Comparison of ENCODE assay signal across 25 cellular contexts in the genomic region with DNA sequence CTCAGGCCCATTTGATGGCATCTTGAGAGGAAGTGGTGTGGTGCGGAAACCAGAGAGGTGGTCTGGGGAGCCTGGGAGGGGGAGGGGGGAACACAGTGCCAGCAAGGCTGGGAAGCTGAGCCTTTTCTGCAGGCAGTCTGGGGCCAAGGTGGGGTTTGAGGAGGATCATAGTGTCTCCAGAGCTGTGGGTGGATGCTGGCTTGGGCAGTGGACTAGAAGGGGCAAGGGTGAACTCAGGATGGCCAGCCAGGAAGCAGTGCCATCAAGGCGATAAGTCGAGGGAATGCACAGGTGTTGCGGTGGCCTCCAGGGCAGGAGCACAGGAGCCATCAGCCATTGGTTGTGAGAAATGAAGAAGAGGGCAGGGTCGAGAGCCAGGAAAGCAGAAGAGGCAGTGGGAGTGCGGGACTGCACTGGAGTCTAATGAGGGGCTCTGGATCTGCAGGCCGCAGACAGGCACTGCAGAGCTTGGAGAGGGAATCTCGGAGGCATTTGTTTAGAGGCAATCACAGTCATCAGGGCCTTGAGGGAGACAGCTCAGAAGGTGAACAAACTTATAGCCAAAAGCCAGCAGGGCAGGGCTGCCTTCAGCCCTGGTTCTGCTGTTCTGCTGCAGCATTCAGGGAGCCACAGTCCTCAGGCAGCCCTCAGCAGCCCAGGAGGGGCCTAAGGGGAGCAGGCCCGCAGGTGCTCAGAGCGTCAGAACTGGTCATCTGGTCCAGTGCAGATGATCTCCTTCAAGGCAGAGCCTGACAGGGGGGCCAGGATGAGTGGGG.
DNase-seq lines count a peak whose midpoint lies in the region; ATAC-seq and TF ChIP-seq lines count a peak whose summit lies in the region.
"Had no signal": no experiment of that assay in that cellular context is flagged by ENCODE, and none has a peak within 500 bp of the region (broad histone marks: within the 10 kb centered on the region; RNA-seq: fewer than 3 reads in every experiment).

No MANE protein-coding gene starts in this region.

- no peak overlapping the region for H3K27ac ChIP-seq in BLaER1 treated with 17β-estradiol and CSF1 and Interleukin-3, amounts not matched to agents 10 nM and 100 nM
- H3K27ac ChIP-seq in sigmoid colon, result no peak overlapping the region
- H3K27ac ChIP-seq: ovary, tibial artery, VCaP had no signal

- no peaks in the 10 kb centered on the region; the same call in none of the 2 replicates for H3K27me3 Mint-ChIP-seq in HFFc6 (ENCODE audit: insufficient read depth)
- peaks cover 7% of the 10 kb centered on the region for H3K27me3 Mint-ChIP-seq in glutamatergic neuron (ENCODE audit: unreplicated experiment)
- peaks cover 47% of the 10 kb centered on the region for H3K27me3 Mint-ChIP-seq in activated T-cell treated with anti-CD3 and anti-CD28 coated beads, Interleukin-2, amount 50 U/mL, for 4 hours (ENCODE audit: low read depth)
- H3K27me3 Mint-ChIP-seq in activated T-helper 2 cell treated with anti-CD3 and anti-CD28 coated beads, Interferon-gamma antibody, Interleukin-2, Interleukin-4, amounts not matched to agents 10 μg/mL and 5 μg/mL and 100 μg/mL, durations not matched to agents 14 hours and 24 hours and 36 hours (ENCODE audit: low read depth), result peaks cover 49% of the 10 kb centered on the region

- TF ChIP-seq POLR2A in sigmoid colon (IDR thresholded peaks at IDR 0.05), result no peak

- no peak for DNase-seq in HFFc6
- no peak for DNase-seq in glutamatergic neuron
- peak; percentile 50 for DNase-seq in sigmoid colon
- DNase-seq in globus pallidus (ENCODE audit: low spot score), result no peak
- DNase-seq in activated T-cell treated with anti-CD3 and anti-CD28 coated beads, Interleukin-2, amount 50 U/mL, for 4 hours, result no peak
- DNase-seq in activated T-helper 2 cell treated with anti-CD3 and anti-CD28 coated beads, Interferon-gamma antibody, Interleukin-2, Interleukin-4, amounts not matched to agents 10 μg/mL and 5 μg/mL and 100 μg/mL, durations not matched to agents 14 hours and 24 hours and 36 hours (ENCODE audit: low spot score), result no peak
- DNase-seq: activated CD4-positive, alpha-beta T cell treated with anti-CD3 and anti-CD28 coated beads for 4 hours; activated gamma-delta T cell treated with Interleukin-2 at 50 U/mL for 16 hours; activated T-cell treated with anti-CD3 and anti-CD28 coated beads, Interleukin-2, amount 50 U/mL, for 1 hour; cortex of kidney; left ventricle myocardium superior; mesendoderm; NCI-H1048; NCI-H446; NCI-H748 treated with DMSO at 0.1 percent for 48 hours; ovary; SIG-M5; SW 1271; T1000 had no signal

- H4K20me1 ChIP-seq in BLaER1 treated with 17β-estradiol and CSF1 and Interleukin-3, amounts not matched to agents 10 nM and 100 nM, result peaks cover 0 to 71% (median 0%) of the 10 kb centered on the region in 11 experiments; a peak in 4 of 22 replicates

- WGBS in sigmoid colon, 2 donors, result 82% methylated on average over 10 of the region's 10 CpGs

- intact Hi-C loops in sigmoid colon (cut with DNase I), result no loop called here
- intact Hi-C loops in activated T-helper 2 cell treated with anti-CD3 and anti-CD28 coated beads, Interferon-gamma antibody, Interleukin-2, Interleukin-4, amounts not matched to agents 10 μg/mL and 5 μg/mL and 100 μg/mL, durations not matched to agents 14 hours and 24 hours and 36 hours (cut with micrococcal nuclease), result no loop called here

- H3K36me3 Mint-ChIP-seq in HFFc6 (ENCODE audit: low read depth) (peaks cover 59% of the 10 kb centered on the region), glutamatergic neuron (ENCODE audit: unreplicated experiment) (peaks cover 17% of the 10 kb centered on the region)
- no peaks in the 10 kb centered on the region for H3K36me3 Mint-ChIP-seq in activated T-cell treated with anti-CD3 and anti-CD28 coated beads, Interleukin-2, amount 50 U/mL, for 4 hours (ENCODE audit: insufficient read depth)
- no peaks in the 10 kb centered on the region for H3K36me3 Mint-ChIP-seq in activated T-helper 2 cell treated with anti-CD3 and anti-CD28 coated beads, Interferon-gamma antibody, Interleukin-2, Interleukin-4, amounts not matched to agents 10 μg/mL and 5 μg/mL and 100 μg/mL, durations not matched to agents 14 hours and 24 hours and 36 hours (ENCODE audit: low read depth)

- peaks cover 16% of the 10 kb centered on the region for H3K9me3 Mint-ChIP-seq in HFFc6
- H3K9me3 Mint-ChIP-seq in glutamatergic neuron (ENCODE audit: unreplicated experiment), result peaks cover 17% of the 10 kb centered on the region
- H3K9me3 Mint-ChIP-seq in activated T-cell treated with anti-CD3 and anti-CD28 coated beads, Interleukin-2, amount 50 U/mL, for 4 hours, result peaks cover 5% of the 10 kb centered on the region
- peaks cover 9% of the 10 kb centered on the region for H3K9me3 Mint-ChIP-seq in activated T-helper 2 cell treated with anti-CD3 and anti-CD28 coated beads, Interferon-gamma antibody, Interleukin-2, Interleukin-4, amounts not matched to agents 10 μg/mL and 5 μg/mL and 100 μg/mL, durations not matched to agents 14 hours and 24 hours and 36 hours

- TF ChIP-seq CTCF in HFFc6 (IDR thresholded peaks at IDR 0.05), result no peak
- TF ChIP-seq CTCF in glutamatergic neuron (IDR thresholded peaks at IDR 0.05; ENCODE audit: partially characterized antibody, unreplicated experiment), result no peak
- TF ChIP-seq CTCF in sigmoid colon (IDR thresholded peaks at IDR 0.05), result no peak

- H3K27ac Mint-ChIP-seq in HFFc6 (peak overlapping the region; percentile 68), glutamatergic neuron (ENCODE audit: unreplicated experiment) (no peak overlapping the region)
- no peak overlapping the region for H3K27ac Mint-ChIP-seq in activated T-helper 2 cell treated with anti-CD3 and anti-CD28 coated beads, Interferon-gamma antibody, Interleukin-2, Interleukin-4, amounts not matched to agents 10 μg/mL and 5 μg/mL and 100 μg/mL, durations not matched to agents 14 hours and 24 hours and 36 hours

- H3K4me2 ChIP-seq in BLaER1 treated with 17β-estradiol and CSF1 and Interleukin-3, amounts not matched to agents 10 nM and 100 nM, result peak overlapping the region; percentile 62 to 85 (median 76)

- peaks cover 75% of the 10 kb centered on the region for H3K4me1 Mint-ChIP-seq in HFFc6 (ENCODE audit: low read depth)
- H3K4me1 Mint-ChIP-seq in glutamatergic neuron (ENCODE audit: low read depth, unreplicated experiment), result peaks cover 20% of the 10 kb centered on the region
- peaks cover 6% of the 10 kb centered on the region for H3K4me1 Mint-ChIP-seq in activated T-cell treated with anti-CD3 and anti-CD28 coated beads, Interleukin-2, amount 50 U/mL, for 4 hours (ENCODE audit: low read depth)
- peaks cover 5% of the 10 kb centered on the region for H3K4me1 Mint-ChIP-seq in activated T-helper 2 cell treated with anti-CD3 and anti-CD28 coated beads, Interferon-gamma antibody, Interleukin-2, Interleukin-4, amounts not matched to agents 10 μg/mL and 5 μg/mL and 100 μg/mL, durations not matched to agents 14 hours and 24 hours and 36 hours (ENCODE audit: low read depth)

- peaks cover 24 to 43% (median 39%) of the 10 kb centered on the region in 11 experiments for H3K9me3 ChIP-seq in BLaER1 treated with 17β-estradiol and CSF1 and Interleukin-3, amounts not matched to agents 10 nM and 100 nM (replicated peaks in 1 of 11)
- H3K9me3 ChIP-seq in sigmoid colon, result peaks cover 0 to 6% (median 0%) of the 10 kb centered on the region in 4 donors
- H3K9me3 ChIP-seq: ovary, tibial artery had no signal

- H3K27me3 ChIP-seq in BLaER1 treated with 17β-estradiol and CSF1 and Interleukin-3, amounts not matched to agents 10 nM and 100 nM, result peaks cover 31 to 45% (median 36%) of the 10 kb centered on the region in 11 experiments
- H3K27me3 ChIP-seq in sigmoid colon, result no peaks in the 10 kb centered on the region
- H3K27me3 ChIP-seq: ovary, tibial artery had no signal

- H3K4me1 ChIP-seq in BLaER1 treated with 17β-estradiol and CSF1 and Interleukin-3, amounts not matched to agents 10 nM and 100 nM, result peaks cover 31 to 43% (median 35%) of the 10 kb centered on the region in 10 experiments
- peaks cover 0 to 28% (median 18%) of the 10 kb centered on the region in 4 donors for H3K4me1 ChIP-seq in sigmoid colon

- no peak overlapping the region for H3K4me3 ChIP-seq in BLaER1 treated with 17β-estradiol and CSF1 and Interleukin-3, amounts not matched to agents 10 nM and 100 nM
- no peak overlapping the region for H3K4me3 ChIP-seq in sigmoid colon
- H3K4me3 ChIP-seq: ovary, skin epidermis, tibial artery had no signal

- H3K4me3 Mint-ChIP-seq in HFFc6 (peak overlapping the region; percentile 18; the same call in 1 of the 2 replicates), glutamatergic neuron (ENCODE audit: unreplicated experiment) (peak overlapping the region; percentile 36)
- H3K4me3 Mint-ChIP-seq in activated T-cell treated with anti-CD3 and anti-CD28 coated beads, Interleukin-2, amount 50 U/mL, for 4 hours, result no peak overlapping the region
- H3K4me3 Mint-ChIP-seq in activated T-helper 2 cell treated with anti-CD3 and anti-CD28 coated beads, Interferon-gamma antibody, Interleukin-2, Interleukin-4, amounts not matched to agents 10 μg/mL and 5 μg/mL and 100 μg/mL, durations not matched to agents 14 hours and 24 hours and 36 hours (ENCODE audit: low read depth), result no peak overlapping the region
- H3K4me3 Mint-ChIP-seq: CD14-positive monocyte had no signal

- no peak for ATAC-seq in activated T-cell treated with anti-CD3 and anti-CD28 coated beads, Interleukin-2, amount 50 U/mL, for 4 hours
- ATAC-seq: left ventricle myocardium superior, Panc1 had no signal

- no peak for TF ChIP-seq EP300 in sigmoid colon (IDR thresholded peaks at IDR 0.05)

- H3K36me3 ChIP-seq in BLaER1 treated with 17β-estradiol and CSF1 and Interleukin-3, amounts not matched to agents 10 nM and 100 nM, result peaks cover 0 to 18% (median 0%) of the 10 kb centered on the region in 11 experiments; a peak in 2 of 22 replicates
- no peaks in the 10 kb centered on the region for H3K36me3 ChIP-seq in sigmoid colon
- H3K36me3 ChIP-seq: ovary, tibial artery had no signal

- no peak overlapping the region for H3K9ac ChIP-seq in BLaER1 treated with 17β-estradiol and CSF1 and Interleukin-3, amounts not matched to agents 10 nM and 100 nM

Comparison
In these comparisons a context has a peak if more than half of its experiments do, and no peak if none do; other contexts are left out.
1. H3K4me3 Mint-ChIP-seq: peak in HFFc6 (single experiment) and glutamatergic neuron (single experiment); none in activated T-cell treated with anti-CD3 and anti-CD28 coated beads, Interleukin-2, amount 50 U/mL, for 4 hours (single experiment) and activated T-helper 2 cell treated with anti-CD3 and anti-CD28 coated beads, Interferon-gamma antibody, Interleukin-2, Interleukin-4, amounts not matched to agents 10 μg/mL and 5 μg/mL and 100 μg/mL, durations not matched to agents 14 hours and 24 hours and 36 hours (single experiment).